Comparison of ENCODE assay signal across 1 cellular context in the genomic region with DNA sequence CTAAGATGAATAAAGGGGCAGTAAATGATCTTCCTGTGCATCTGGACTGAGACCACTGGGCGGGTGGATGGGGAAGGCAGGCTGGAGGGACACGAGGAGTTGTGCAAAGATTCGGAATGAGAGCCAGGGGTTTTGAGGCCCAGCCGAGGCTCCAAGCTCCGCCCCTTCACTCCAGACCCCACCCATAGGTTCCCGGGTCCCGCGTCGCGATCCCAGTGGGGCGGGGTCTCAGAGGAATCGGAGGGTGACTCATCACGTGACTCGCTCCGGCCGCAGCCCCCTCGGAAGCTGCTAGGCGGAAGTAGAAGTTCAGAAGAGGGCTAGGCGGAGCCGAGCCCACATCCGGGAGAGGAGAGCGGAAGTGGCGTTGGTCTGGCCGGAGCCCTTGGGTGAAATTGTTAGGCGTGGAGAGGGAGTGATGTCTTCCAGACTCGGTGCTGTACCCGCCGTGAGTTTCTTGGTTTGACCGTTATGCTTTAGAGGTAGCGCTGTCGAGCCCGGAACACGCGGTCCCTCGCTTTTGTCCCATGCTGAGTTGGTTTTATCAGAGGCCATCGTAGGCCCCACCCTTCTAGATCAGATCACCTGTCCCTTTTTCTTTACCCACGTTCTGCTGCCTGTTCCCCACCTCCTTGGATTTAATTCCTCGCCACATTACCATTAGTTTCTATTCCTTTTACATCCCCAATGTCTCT.
TF ChIP-seq lines count a peak whose summit lies in the region.

ZNF512 (plus strand) TSS at position 348 of the 695 bp plus-strand sequence; CDS start at position 419, 71 bp downstream.

TF ChIP-seq in HepG2, 621 proteins besides CTCF, POLR2A, EP300 and RAD21 (continued from another document and continues in another):
- TF ChIP-seq, protein P1, sequence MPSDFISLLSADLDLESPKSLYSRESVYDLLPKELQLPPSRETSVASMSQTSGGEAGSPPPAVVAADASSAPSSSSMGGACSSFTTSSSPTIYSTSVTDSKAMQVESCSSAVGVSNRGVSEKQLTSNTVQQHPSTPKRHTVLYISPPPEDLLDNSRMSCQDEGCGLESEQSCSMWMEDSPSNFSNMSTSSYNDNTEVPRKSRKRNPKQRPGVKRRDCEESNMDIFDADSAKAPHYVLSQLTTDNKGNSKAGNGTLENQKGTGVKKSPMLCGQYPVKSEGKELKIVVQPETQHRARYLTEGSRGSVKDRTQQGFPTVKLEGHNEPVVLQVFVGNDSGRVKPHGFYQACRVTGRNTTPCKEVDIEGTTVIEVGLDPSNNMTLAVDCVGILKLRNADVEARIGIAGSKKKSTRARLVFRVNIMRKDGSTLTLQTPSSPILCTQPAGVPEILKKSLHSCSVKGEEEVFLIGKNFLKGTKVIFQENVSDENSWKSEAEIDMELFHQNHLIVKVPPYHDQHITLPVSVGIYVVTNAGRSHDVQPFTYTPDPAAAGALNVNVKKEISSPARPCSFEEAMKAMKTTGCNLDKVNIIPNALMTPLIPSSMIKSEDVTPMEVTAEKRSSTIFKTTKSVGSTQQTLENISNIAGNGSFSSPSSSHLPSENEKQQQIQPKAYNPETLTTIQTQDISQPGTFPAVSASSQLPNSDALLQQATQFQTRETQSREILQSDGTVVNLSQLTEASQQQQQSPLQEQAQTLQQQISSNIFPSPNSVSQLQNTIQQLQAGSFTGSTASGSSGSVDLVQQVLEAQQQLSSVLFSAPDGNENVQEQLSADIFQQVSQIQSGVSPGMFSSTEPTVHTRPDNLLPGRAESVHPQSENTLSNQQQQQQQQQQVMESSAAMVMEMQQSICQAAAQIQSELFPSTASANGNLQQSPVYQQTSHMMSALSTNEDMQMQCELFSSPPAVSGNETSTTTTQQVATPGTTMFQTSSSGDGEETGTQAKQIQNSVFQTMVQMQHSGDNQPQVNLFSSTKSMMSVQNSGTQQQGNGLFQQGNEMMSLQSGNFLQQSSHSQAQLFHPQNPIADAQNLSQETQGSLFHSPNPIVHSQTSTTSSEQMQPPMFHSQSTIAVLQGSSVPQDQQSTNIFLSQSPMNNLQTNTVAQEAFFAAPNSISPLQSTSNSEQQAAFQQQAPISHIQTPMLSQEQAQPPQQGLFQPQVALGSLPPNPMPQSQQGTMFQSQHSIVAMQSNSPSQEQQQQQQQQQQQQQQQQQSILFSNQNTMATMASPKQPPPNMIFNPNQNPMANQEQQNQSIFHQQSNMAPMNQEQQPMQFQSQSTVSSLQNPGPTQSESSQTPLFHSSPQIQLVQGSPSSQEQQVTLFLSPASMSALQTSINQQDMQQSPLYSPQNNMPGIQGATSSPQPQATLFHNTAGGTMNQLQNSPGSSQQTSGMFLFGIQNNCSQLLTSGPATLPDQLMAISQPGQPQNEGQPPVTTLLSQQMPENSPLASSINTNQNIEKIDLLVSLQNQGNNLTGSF (CRISPR knock-in tag; IDR thresholded peaks at IDR 0.05) = no peak
- TF ChIP-seq, protein P2, sequence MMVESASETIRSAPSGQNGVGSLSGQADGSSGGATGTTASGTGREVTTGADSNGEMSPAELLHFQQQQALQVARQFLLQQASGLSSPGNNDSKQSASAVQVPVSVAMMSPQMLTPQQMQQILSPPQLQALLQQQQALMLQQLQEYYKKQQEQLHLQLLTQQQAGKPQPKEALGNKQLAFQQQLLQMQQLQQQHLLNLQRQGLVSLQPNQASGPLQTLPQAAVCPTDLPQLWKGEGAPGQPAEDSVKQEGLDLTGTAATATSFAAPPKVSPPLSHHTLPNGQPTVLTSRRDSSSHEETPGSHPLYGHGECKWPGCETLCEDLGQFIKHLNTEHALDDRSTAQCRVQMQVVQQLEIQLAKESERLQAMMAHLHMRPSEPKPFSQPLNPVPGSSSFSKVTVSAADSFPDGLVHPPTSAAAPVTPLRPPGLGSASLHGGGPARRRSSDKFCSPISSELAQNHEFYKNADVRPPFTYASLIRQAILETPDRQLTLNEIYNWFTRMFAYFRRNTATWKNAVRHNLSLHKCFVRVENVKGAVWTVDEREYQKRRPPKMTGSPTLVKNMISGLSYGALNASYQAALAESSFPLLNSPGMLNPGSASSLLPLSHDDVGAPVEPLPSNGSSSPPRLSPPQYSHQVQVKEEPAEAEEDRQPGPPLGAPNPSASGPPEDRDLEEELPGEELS (CRISPR knock-in tag; IDR thresholded peaks at IDR 0.05) = peak; percentile 42; the same call in 1 of the 2 replicates
- TF ChIP-seq TOPORS (CRISPR knock-in tag; IDR thresholded peaks at IDR 0.05) = no peak; the same call in 1 of the 2 replicates
- no peak for TF ChIP-seq ZNF503 (CRISPR knock-in tag; IDR thresholded peaks at IDR 0.05)
- peak; percentile 70 for TF ChIP-seq KLF12 (CRISPR knock-in tag; IDR thresholded peaks at IDR 0.05; ENCODE audit: borderline replicate concordance)
- TF ChIP-seq BRCA1 (CRISPR knock-in tag; IDR thresholded peaks at IDR 0.05) = no peak; the same call in 1 of the 2 replicates
- TF ChIP-seq HMG20A (CRISPR knock-in tag; IDR thresholded peaks at IDR 0.05; ENCODE audit: borderline replicate concordance) = no peak; the same call in 1 of the 2 replicates
- TF ChIP-seq RFX3 (CRISPR knock-in tag; IDR thresholded peaks at IDR 0.05) = no peak
- TF ChIP-seq SKI (IDR thresholded peaks at IDR 0.05; ENCODE audit: partially characterized antibody) = peak; percentile 31
- TF ChIP-seq E2F2 (CRISPR knock-in tag; IDR thresholded peaks at IDR 0.05; ENCODE audit: borderline replicate concordance) = 0 out of 2 replicates have a peak, but pooled peaks have one; percentile 45
- peak; percentile 65 for TF ChIP-seq MAZ (IDR thresholded peaks at IDR 0.05; ENCODE audit: borderline replicate concordance, low read depth, low read length)
- peak; percentile 79 for TF ChIP-seq MAZ (CRISPR knock-in tag; IDR thresholded peaks at IDR 0.05; ENCODE audit: low read depth)
- TF ChIP-seq ZNF337 (CRISPR knock-in tag; IDR thresholded peaks at IDR 0.05; ENCODE audit: borderline replicate concordance, low read depth) = no peak
- TF ChIP-seq, protein P3, sequence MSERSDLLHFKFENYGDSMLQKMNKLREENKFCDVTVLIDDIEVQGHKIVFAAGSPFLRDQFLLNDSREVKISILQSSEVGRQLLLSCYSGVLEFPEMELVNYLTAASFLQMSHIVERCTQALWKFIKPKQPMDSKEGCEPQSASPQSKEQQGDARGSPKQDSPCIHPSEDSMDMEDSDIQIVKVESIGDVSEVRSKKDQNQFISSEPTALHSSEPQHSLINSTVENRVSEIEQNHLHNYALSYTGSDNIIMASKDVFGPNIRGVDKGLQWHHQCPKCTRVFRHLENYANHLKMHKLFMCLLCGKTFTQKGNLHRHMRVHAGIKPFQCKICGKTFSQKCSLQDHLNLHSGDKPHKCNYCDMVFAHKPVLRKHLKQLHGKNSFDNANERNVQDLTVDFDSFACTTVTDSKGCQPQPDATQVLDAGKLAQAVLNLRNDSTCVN (CRISPR knock-in tag; IDR thresholded peaks at IDR 0.05; ENCODE audit: borderline replicate concordance) = peak; percentile 73
- TF ChIP-seq IKZF5 (CRISPR knock-in tag; IDR thresholded peaks at IDR 0.05) = peak; percentile 68; the same call in 1 of the 2 replicates
- no peak for TF ChIP-seq PLRG1 (conservative IDR thresholded peaks at IDR 0.05)
- TF ChIP-seq KDM5A (IDR thresholded peaks at IDR 0.05; ENCODE audit: borderline replicate concordance, low read length) = peak; percentile 86; the same call in 1 of the 2 replicates
- TF ChIP-seq CEBPG (CRISPR knock-in tag; IDR thresholded peaks at IDR 0.05) = no peak
- TF ChIP-seq GPN1 (CRISPR knock-in tag; IDR thresholded peaks at IDR 0.05; ENCODE audit: borderline replicate concordance) = no peak
- no peak for TF ChIP-seq ADNP (CRISPR knock-in tag; IDR thresholded peaks at IDR 0.05)
- peak; percentile 62; the same call in 1 of the 2 replicates for TF ChIP-seq ZNF501 (CRISPR knock-in tag; IDR thresholded peaks at IDR 0.05)
- TF ChIP-seq, protein P4, sequence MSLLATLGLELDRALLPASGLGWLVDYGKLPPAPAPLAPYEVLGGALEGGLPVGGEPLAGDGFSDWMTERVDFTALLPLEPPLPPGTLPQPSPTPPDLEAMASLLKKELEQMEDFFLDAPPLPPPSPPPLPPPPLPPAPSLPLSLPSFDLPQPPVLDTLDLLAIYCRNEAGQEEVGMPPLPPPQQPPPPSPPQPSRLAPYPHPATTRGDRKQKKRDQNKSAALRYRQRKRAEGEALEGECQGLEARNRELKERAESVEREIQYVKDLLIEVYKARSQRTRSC (CRISPR knock-in tag; IDR thresholded peaks at IDR 0.05; ENCODE audit: low read depth) = no peak
- no peak for TF ChIP-seq ZFP36 (IDR thresholded peaks at IDR 0.05; ENCODE audit: borderline replicate concordance, low read depth, low read length, partially characterized antibody)
- TF ChIP-seq RARG (CRISPR knock-in tag; IDR thresholded peaks at IDR 0.05; ENCODE audit: low read depth) = no peak
- no peak for TF ChIP-seq ZNF569 (CRISPR knock-in tag; IDR thresholded peaks at IDR 0.05; ENCODE audit: borderline replicate concordance)
- TF ChIP-seq NFKBIZ (CRISPR knock-in tag; IDR thresholded peaks at IDR 0.05) = peak; percentile 65
- 0 out of 2 replicates have a peak, but pooled peaks have one; percentile 65 for TF ChIP-seq PCBP1 (IDR thresholded peaks at IDR 0.05; ENCODE audit: borderline replicate concordance, low read depth, low read length)
- TF ChIP-seq MXD4 (CRISPR knock-in tag; IDR thresholded peaks at IDR 0.05) = peak; percentile 86
- TF ChIP-seq ATF6 (CRISPR knock-in tag; conservative IDR thresholded peaks at IDR 0.05) = no peak
- no peak for TF ChIP-seq ZNF33A (CRISPR knock-in tag; IDR thresholded peaks at IDR 0.05; ENCODE audit: borderline replicate concordance)
- no peak; the same call in 1 of the 2 replicates for TF ChIP-seq SP5 (CRISPR knock-in tag; IDR thresholded peaks at IDR 0.05; ENCODE audit: borderline replicate concordance, low read depth)
- TF ChIP-seq ZKSCAN1 (IDR thresholded peaks at IDR 0.05; ENCODE audit: low read length) = no peak
- TF ChIP-seq TRIM24 (CRISPR knock-in tag; IDR thresholded peaks at IDR 0.05) = no peak
- 0 out of 2 replicates have a peak, but pooled peaks have one; percentile 4 for TF ChIP-seq NFE2L2 (IDR thresholded peaks at IDR 0.05; ENCODE audit: low read length)
- no peak for TF ChIP-seq ZNF562 (CRISPR knock-in tag; IDR thresholded peaks at IDR 0.05; ENCODE audit: borderline replicate concordance)
- no peak for TF ChIP-seq PHF5A (CRISPR knock-in tag; IDR thresholded peaks at IDR 0.05; ENCODE audit: low read depth, unreplicated experiment)
- TF ChIP-seq ZNF709 (CRISPR knock-in tag; IDR thresholded peaks at IDR 0.05) = no peak
- TF ChIP-seq HMGA1 (CRISPR knock-in tag; conservative IDR thresholded peaks at IDR 0.05) = no peak
- no peak for TF ChIP-seq TEAD2 (CRISPR knock-in tag; IDR thresholded peaks at IDR 0.05)
- no peak for TF ChIP-seq SSRP1 (CRISPR knock-in tag; IDR thresholded peaks at IDR 0.05)
- no peak for TF ChIP-seq JUN (CRISPR knock-in tag; IDR thresholded peaks at IDR 0.05)
- TF ChIP-seq ZC3H13 (CRISPR knock-in tag; IDR thresholded peaks at IDR 0.05) = no peak
